In genomic region chr14:21089271-21089670, GRCh38 we compare ENCODE assay signal across 25 cellular contexts. TPM values are rescaled to one million over a fixed set of nuclear protein-coding genes. Genes with fewer than 3 reads are reported as not detected.
DNase-seq lines count a peak whose midpoint lies in the region; TF ChIP-seq lines count a peak whose summit lies in the region.
"Had no signal": no experiment of that assay in that cellular context is flagged by ENCODE, and none has a peak within 500 bp of the region (broad histone marks: within the 10 kb centered on the region; RNA-seq: fewer than 3 reads in every experiment).

No MANE protein-coding gene starts in this region.

- H3K79me2 ChIP-seq in GM23248 (ENCODE audit: insufficient read depth), result no peaks in the 10 kb centered on the region

- no peak for DNase-seq in CD14-positive monocyte (ENCODE audit: low spot score)
- no peak for DNase-seq in GM23248
- no peak for DNase-seq in colonic mucosa
- DNase-seq in nephron progenitor cell, result no peak
- no peak for DNase-seq in SK-N-DZ (ENCODE audit: low spot score)
- DNase-seq in Kasumi-1 (lab: John Stamatoyannopoulos, UW), result no peak
- no peak for DNase-seq in stimulated activated naive CD4-positive, alpha-beta T cell treated with Interleukin-2 at 50 U/mL for 16 hours (lab: John Stamatoyannopoulos, UW)
- DNase-seq in ovary, result no peak
- DNase-seq: activated CD4-positive, alpha-beta T cell treated with anti-CD3 and anti-CD28 coated beads, Interleukin-2, amount 50 U/mL, for 4 hours; activated naive CD8-positive, alpha-beta T cell treated with anti-CD3 and anti-CD28 coated beads, Interleukin-2, amount 50 U/mL, for 24 hours; activated T-cell treated with anti-CD3 and anti-CD28 coated beads, Interleukin-2, amount 50 U/mL, for 72 hours; AML-193; DMS153; effector CD8-positive, alpha-beta T cell; mesendoderm; NCI-H774; PC-9; tibial artery had no signal

- peaks cover 44% of the 10 kb centered on the region for H3K4me1 Mint-ChIP-seq in CD14-positive monocyte
- H3K4me1 Mint-ChIP-seq in nephron progenitor cell, result peaks cover 48% of the 10 kb centered on the region

- H3K4me3 Mint-ChIP-seq in CD14-positive monocyte (no peak overlapping the region), nephron progenitor cell (no peak overlapping the region)
- H3K4me3 Mint-ChIP-seq: activated naive CD8-positive, alpha-beta T cell treated with anti-CD3 and anti-CD28 coated beads, Interleukin-2, amount 50 U/mL, for 24 hours; activated T-cell treated with anti-CD3 and anti-CD28 coated beads, Interleukin-2, amount 50 U/mL, for 72 hours had no signal

- TF ChIP-seq CTCF in CD14-positive monocyte (IDR thresholded peaks at IDR 0.05), result no peak
- TF ChIP-seq CTCF in colonic mucosa (IDR thresholded peaks at IDR 0.05), result no peak
- no peak for TF ChIP-seq CTCF in nephron progenitor cell (IDR thresholded peaks at IDR 0.05)
- TF ChIP-seq CTCF in ovary (IDR thresholded peaks at IDR 0.05), result no peak

- H3K4me3 ChIP-seq in GM23248 (no peak overlapping the region), colonic mucosa (no peak overlapping the region), ovary (no peak overlapping the region)
- H3K4me3 ChIP-seq: hepatocyte, K562, PC-9, tibial artery had no signal

- in situ Hi-C loops in GM23248 (cut with MboI), result no loop called here

- H3K4me1 ChIP-seq in GM23248 (ENCODE audit: insufficient read depth) (peaks cover 32% of the 10 kb centered on the region), colonic mucosa (peaks cover 4% of the 10 kb centered on the region), ovary (ENCODE audit: insufficient read depth) (no peaks in the 10 kb centered on the region)

- H3K27me3 Mint-ChIP-seq in CD14-positive monocyte (ENCODE audit: low read depth in 3 of 3) (peaks cover 0 to 4% (median 3%) of the 10 kb centered on the region in 3 donors), nephron progenitor cell (ENCODE audit: low read depth, poor library complexity) (peaks cover 6% of the 10 kb centered on the region)
- H3K27me3 Mint-ChIP-seq: activated naive CD8-positive, alpha-beta T cell treated with anti-CD3 and anti-CD28 coated beads, Interleukin-2, amount 50 U/mL, for 24 hours had no signal

- no peak for TF ChIP-seq EP300 in ovary (IDR thresholded peaks at IDR 0.05)

- H3K9me3 Mint-ChIP-seq in CD14-positive monocyte (peaks cover 0 to 4% (median 2%) of the 10 kb centered on the region in 7 donors), nephron progenitor cell (no peaks in the 10 kb centered on the region)
- H3K9me3 Mint-ChIP-seq: activated naive CD8-positive, alpha-beta T cell treated with anti-CD3 and anti-CD28 coated beads, Interleukin-2, amount 50 U/mL, for 24 hours; activated T-cell treated with anti-CD3 and anti-CD28 coated beads, Interleukin-2, amount 50 U/mL, for 72 hours had no signal

- H3K36me3 Mint-ChIP-seq in CD14-positive monocyte, result peaks cover 42 to 64% of the 10 kb centered on the region in 2 donors
- peaks cover 71% of the 10 kb centered on the region for H3K36me3 Mint-ChIP-seq in nephron progenitor cell (ENCODE audit: low read depth)

- no peaks in the 10 kb centered on the region for H3K9me3 ChIP-seq in GM23248 (ENCODE audit: low read depth)
- H3K9me3 ChIP-seq in colonic mucosa, result no peaks in the 10 kb centered on the region
- H3K9me3 ChIP-seq in ovary, result no peaks in the 10 kb centered on the region
- H3K9me3 ChIP-seq: tibial artery had no signal

- peaks cover 53% of the 10 kb centered on the region for H3F3A ChIP-seq in GM23248 (ENCODE audit: insufficient read depth)

- TF ChIP-seq POLR2A in ovary (IDR thresholded peaks at IDR 0.05), result no peak

- WGBS in GM23248 (ENCODE audit: low coverage in 1 of 2, low lambda C conversion rate in 2 of 2, missing lambda C conversion rate in 2 of 2), 2 experiments, result 45 to 59% methylated on average over 1 of the region's 1 CpG
- WGBS in ovary, 3 donors, result 59 to 61% (median 59%) methylated on average over 1 of the region's 1 CpG

- H3K36me3 ChIP-seq in GM23248 (ENCODE audit: low read depth) (peaks cover 15% of the 10 kb centered on the region; the same call in 1 of the 2 replicates), colonic mucosa (no peaks in the 10 kb centered on the region), ovary (no peaks in the 10 kb centered on the region)

- intact Hi-C loops in CD14-positive monocyte (cut with micrococcal nuclease) (no loop called here), colonic mucosa (cut with DNase I) (no loop called here), ovary (cut with DNase I) (no loop called here)

- H2AFZ ChIP-seq in GM23248, result no peak overlapping the region
- H2AFZ ChIP-seq: hepatocyte, parathyroid adenoma, PC-9 had no signal

- H3K27ac Mint-ChIP-seq in CD14-positive monocyte, result peak overlapping the region; percentile 57 to 99 (median 97)
- peak overlapping the region; percentile 96 for H3K27ac Mint-ChIP-seq in nephron progenitor cell
- H3K27ac Mint-ChIP-seq: activated naive CD8-positive, alpha-beta T cell treated with anti-CD3 and anti-CD28 coated beads, Interleukin-2, amount 50 U/mL, for 24 hours; activated T-cell treated with anti-CD3 and anti-CD28 coated beads, Interleukin-2, amount 50 U/mL, for 72 hours had no signal

- H3K9ac ChIP-seq in GM23248 (no peak overlapping the region), colonic mucosa (ENCODE audit: low read depth in 2 of 2, low read length in 2 of 2) (peak overlapping the region; percentile 14 to 62)
- H3K9ac ChIP-seq: parathyroid adenoma had no signal

- H4K20me1 ChIP-seq in GM23248 (ENCODE audit: insufficient read depth), result no peaks in the 10 kb centered on the region

- no peaks in the 10 kb centered on the region for H3K9me2 ChIP-seq in GM23248 (ENCODE audit: insufficient read depth)

- H3K27me3 ChIP-seq in GM23248 (replicated peaks; ENCODE audit: insufficient read depth) (no peaks in the 10 kb centered on the region), colonic mucosa (no peaks in the 10 kb centered on the region), ovary (no peaks in the 10 kb centered on the region)
- H3K27me3 ChIP-seq: hepatocyte, tibial artery had no signal

- H3K27ac ChIP-seq in GM23248 (0 out of 2 replicates have a peak overlapping the region, but pooled peaks have one; percentile 95), colonic mucosa (peak overlapping the region; percentile 53), ovary (no peak overlapping the region)
- H3K27ac ChIP-seq: hepatocyte, HL-60, parathyroid adenoma, PC-9 had no signal

- H3K4me2 ChIP-seq in GM23248 (ENCODE audit: unreplicated experiment), result no peak overlapping the region
- H3K4me2 ChIP-seq: hepatocyte, PC-9 had no signal

RNA-seq across cellular contexts. Expression of gene ZNF219, which starts 9.2 kb away (rescaled TPM):
- polyA plus RNA-seq in CD14-positive monocyte, result under 1 TPM; 0.49 to 0.68 TPM
- total RNA-seq in GM23248 (2014; rRNA removed; shearing (Covaris generic)), result 15.9 and 24.0 TPM in 2 replicates
- polyA plus RNA-seq in GM23248 (2016; fragmentation: Nextera tagmentation; extraction: Ambion mirVana), result 1.6 and 1.8 TPM in 2 replicates
- 10 to 100 TPM; 44.0 to 79.6 TPM for total RNA-seq in colonic mucosa
- 39.1 and 51.2 TPM in 2 replicates for polyA plus RNA-seq in SK-N-DZ (2014; cell fraction: cytosol; rRNA removed)
- 50.4 and 56.3 TPM in 2 replicates for polyA plus RNA-seq in SK-N-DZ (2014; cell fraction: nucleus; rRNA removed)
- 10 to 100 TPM; 27.7 to 60.9 (median 33.4) TPM for total RNA-seq in ovary
- 10 to 100 TPM in 1 of 2 donors, 1 to 10 TPM in 1; 4.8 to 31.0 TPM for polyA plus RNA-seq in ovary

RNA-seq across cellular contexts. Expression of gene TMEM253, which starts 11.6 kb away (rescaled TPM):
- not detected for polyA plus RNA-seq in CD14-positive monocyte
- total RNA-seq in GM23248 (2014; rRNA removed; shearing (Covaris generic)), result 0.97 TPM in 1 of 2 replicates, not detected in the other
- polyA plus RNA-seq in GM23248 (2016; fragmentation: Nextera tagmentation; extraction: Ambion mirVana), result 0.18 TPM in 1 of 2 replicates, not detected in the other
- total RNA-seq in colonic mucosa, result 10 to 100 TPM; 28.8 to 48.3 TPM
- 0.22 TPM in 1 of 2 replicates, not detected in the other for polyA plus RNA-seq in SK-N-DZ (2014; cell fraction: cytosol; rRNA removed)
- polyA plus RNA-seq in SK-N-DZ (2014; cell fraction: nucleus; rRNA removed), result 0.22 and 0.24 TPM in 2 replicates
- total RNA-seq in ovary, result 1 to 10 TPM in 2 of 7 donors, under 1 TPM in 5; 0.24 to 1.3 (median 0.56) TPM
- polyA plus RNA-seq in ovary, result under 1 TPM; 0.40 to 0.98 TPM
- total RNA-seq: kidney epithelial cell had no signal

RNA-seq across cellular contexts. Expression of gene ARHGEF40, which starts 19.2 kb away (rescaled TPM):
- polyA plus RNA-seq in CD14-positive monocyte (10 to 100 TPM; 12.1 to 15.3 TPM), GM23248 (2016; fragmentation: Nextera tagmentation; extraction: Ambion mirVana) (22.4 and 23.9 TPM in 2 replicates), ovary (10 to 100 TPM; 29.8 to 34.3 TPM)
- 56.6 and 68.3 TPM in 2 replicates for total RNA-seq in GM23248 (2014; rRNA removed; shearing (Covaris generic))
- total RNA-seq in colonic mucosa (10 to 100 TPM; 49.5 to 66.9 TPM), ovary (10 to 100 TPM; 31.0 to 98.3 (median 66.1) TPM)
- polyA plus RNA-seq in SK-N-DZ (2014; cell fraction: cytosol; rRNA removed), result 21.0 and 21.5 TPM in 2 replicates
- polyA plus RNA-seq in SK-N-DZ (2014; cell fraction: nucleus; rRNA removed), result 58.7 and 59.2 TPM in 2 replicates

RNA-seq across cellular contexts. Expression of gene RNASE8, which starts 31.6 kb away (rescaled TPM):
- polyA plus RNA-seq in CD14-positive monocyte, result not detected
- total RNA-seq in GM23248 (2014; rRNA removed; shearing (Covaris generic)), result not detected in 2 replicates
- not detected in 2 replicates for polyA plus RNA-seq in GM23248 (2016; fragmentation: Nextera tagmentation; extraction: Ambion mirVana)
- total RNA-seq in colonic mucosa, result not detected
- not detected in 2 replicates for polyA plus RNA-seq in SK-N-DZ (2014; cell fraction: cytosol; rRNA removed)
- not detected in 2 replicates for polyA plus RNA-seq in SK-N-DZ (2014; cell fraction: nucleus; rRNA removed)
- total RNA-seq in ovary, result not detected
- not detected for polyA plus RNA-seq in ovary
- total RNA-seq: activated T-cell treated with anti-CD3 and anti-CD28 coated beads, Interleukin-2, amount 50 U/mL, for 72 hours; cardiac septum; H1; hepatocyte; K562; kidney epithelial cell; PC-9 had no signal
- polyA plus RNA-seq: H1, hepatocyte, K562 had no signal

RNA-seq across cellular contexts. Expression of gene RNASE7, which starts 47.1 kb away (rescaled TPM):
- polyA plus RNA-seq in CD14-positive monocyte, result not detected
- not detected in 2 replicates for total RNA-seq in GM23248 (2014; rRNA removed; shearing (Covaris generic))
- polyA plus RNA-seq in GM23248 (2016; fragmentation: Nextera tagmentation; extraction: Ambion mirVana), result not detected in 2 replicates
- under 1 TPM; 0.16 to 0.30 TPM for total RNA-seq in colonic mucosa
- polyA plus RNA-seq in SK-N-DZ (2014; cell fraction: cytosol; rRNA removed), result not detected in 2 replicates
- polyA plus RNA-seq in SK-N-DZ (2014; cell fraction: nucleus; rRNA removed), result not detected in 2 replicates
- not detected for total RNA-seq in ovary
- not detected for polyA plus RNA-seq in ovary
- total RNA-seq: activated T-cell treated with anti-CD3 and anti-CD28 coated beads, Interleukin-2, amount 50 U/mL, for 72 hours; cardiac septum; H1; hepatocyte; K562; kidney epithelial cell; PC-9 had no signal
- polyA plus RNA-seq: H1, hepatocyte, K562 had no signal

Comparison
In these comparisons a context has a peak if more than half of its experiments do, and no peak if none do; other contexts are left out.
1. H3K27ac ChIP-seq: peak in GM23248 (single experiment) and colonic mucosa (single experiment); none in ovary (0 of 2).
2. RNA of gene TMEM253, which starts 11.6 kb away (total RNA-seq): 28.8 to 48.3 TPM in colonic mucosa; 0.97 TPM in GM23248 and 0.24 to 1.3 TPM in ovary; every median in the first group is over 10 times any median in the second.